In the genomic region with DNA sequence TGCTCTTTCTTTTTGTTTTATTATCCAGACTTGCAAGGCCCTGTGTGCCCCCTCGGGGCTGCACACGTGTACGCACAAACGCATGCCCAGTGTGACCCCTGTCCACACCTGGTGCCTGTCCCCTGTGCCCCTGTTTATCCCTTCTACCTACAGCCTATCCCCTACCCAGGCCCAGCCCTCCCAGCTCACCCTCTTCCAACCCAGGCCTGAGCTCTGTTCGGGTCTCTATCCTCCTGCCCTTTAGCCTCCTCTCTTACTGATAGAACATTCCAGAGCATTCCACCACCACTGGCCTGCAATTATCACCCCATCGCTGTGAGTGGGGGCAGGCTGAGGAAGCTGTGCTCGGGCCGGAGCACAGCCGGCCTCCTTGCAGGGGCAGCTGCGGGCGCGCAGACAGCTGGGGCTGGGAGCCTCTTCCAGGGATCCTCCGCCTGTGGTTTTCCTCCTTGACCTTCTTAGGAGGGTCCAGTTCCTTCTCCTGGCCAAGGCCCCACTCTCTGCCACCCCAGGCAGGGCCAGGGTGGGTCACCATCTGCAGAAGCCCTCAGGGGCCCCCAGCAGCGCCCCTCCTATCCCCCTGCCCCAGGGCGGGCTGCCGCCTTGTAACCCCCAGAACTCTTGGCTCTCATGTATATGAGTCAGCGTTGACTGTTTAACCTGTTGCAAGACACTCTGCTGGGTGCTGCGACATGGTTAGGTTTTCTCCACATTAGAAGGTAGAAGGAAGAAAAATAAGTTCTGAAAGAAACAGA, we compare ENCODE assay signal across 11 cellular contexts. TPM values are rescaled to one million over a fixed set of nuclear protein-coding genes. Genes with fewer than 3 reads are reported as not detected.
DNase-seq lines count a peak whose midpoint lies in the region; ATAC-seq and TF ChIP-seq lines count a peak whose summit lies in the region.
"Had no signal": no experiment of that assay in that cellular context is flagged by ENCODE, and none has a peak within 500 bp of the region (broad histone marks: within the 10 kb centered on the region; RNA-seq: fewer than 3 reads in every experiment).

No MANE protein-coding gene starts in this region.

- peak; percentile 74 for DNase-seq in GM23248
- DNase-seq in SJCRH30, result peak; percentile 35 to 38
- DNase-seq in left cardiac atrium, result peak; percentile 27
- peak; percentile 70 for DNase-seq in skeletal muscle cell (ENCODE audit: low read depth)
- no peak for DNase-seq in HEK293T (ENCODE audit: extremely low spot score)
- no peak for DNase-seq in Ammon's horn (ENCODE audit: low spot score)
- no peak for DNase-seq in activated CD4-positive, alpha-beta memory T cell treated with anti-CD3 and anti-CD28 coated beads, Interleukin-2, amount 10 ng/mL, durations not matched to agents 7 days and 5 days
- no peak for DNase-seq in NCI-H2196 treated with DMSO at 0.1 percent for 48 hours (lab: John Stamatoyannopoulos, UW; ENCODE audit: unreplicated experiment)
- DNase-seq: NCI-H1105 had no signal

- H3K36me3 ChIP-seq in GM23248 (ENCODE audit: low read depth) (no peaks in the 10 kb centered on the region), SJCRH30 (no peaks in the 10 kb centered on the region)
- H3K36me3 ChIP-seq: thoracic aorta had no signal

- ATAC-seq in left cardiac atrium, result peak; percentile 51 to 69

- POLR2A ChIA-PET in HEK293T (lab: Yijun Ruan, JAX), result no interaction called here
- POLR2A ChIA-PET in activated CD4-positive, alpha-beta memory T cell treated with anti-CD3 and anti-CD28 coated beads, Interleukin-2, amount 10 ng/mL, durations not matched to agents 7 days and 5 days (lab: Charles Lee), result no interaction called here

- H4K20me1 ChIP-seq in GM23248 (ENCODE audit: insufficient read depth), result no peaks in the 10 kb centered on the region

- no peaks in the 10 kb centered on the region for H3K4me1 Mint-ChIP-seq in activated CD4-positive, alpha-beta memory T cell treated with anti-CD3 and anti-CD28 coated beads, Interleukin-2, amount 10 ng/mL, durations not matched to agents 7 days and 5 days
- H3K4me1 Mint-ChIP-seq: activated T-helper 17 cell treated with anti-CD3 and anti-CD28 coated beads, Interleukin-2, amount 50 U/mL, for 72 hours had no signal

- no peaks in the 10 kb centered on the region for H3K9me2 ChIP-seq in GM23248 (ENCODE audit: insufficient read depth)

- H3F3A ChIP-seq in GM23248 (ENCODE audit: insufficient read depth), result no peaks in the 10 kb centered on the region

- H3K27me3 Mint-ChIP-seq in activated CD4-positive, alpha-beta memory T cell treated with anti-CD3 and anti-CD28 coated beads, Interleukin-2, amount 10 ng/mL, durations not matched to agents 7 days and 5 days, result no peaks in the 10 kb centered on the region
- H3K27me3 Mint-ChIP-seq: activated T-helper 17 cell treated with anti-CD3 and anti-CD28 coated beads, Interleukin-2, amount 50 U/mL, for 72 hours had no signal

- WGBS in GM23248 (ENCODE audit: low coverage in 1 of 2, low lambda C conversion rate in 2 of 2, missing lambda C conversion rate in 2 of 2), 2 experiments, result 47 to 51% methylated on average over 18 of the region's 18 CpGs

- intact Hi-C loops in left cardiac atrium (cut with DNase I), result no loop called here

- CTCF ChIA-PET in HEK293T (lab: Yijun Ruan, JAX), result no interaction called here
- CTCF ChIA-PET in activated CD4-positive, alpha-beta memory T cell treated with anti-CD3 and anti-CD28 coated beads, Interleukin-2, amount 10 ng/mL, durations not matched to agents 7 days and 5 days (lab: Charles Lee), result interaction anchor here (0.7 kb wide), 1 partner anchor 1882 kb away, joined by 3 read pairs; no protein-coding TSS in a partner anchor

- H3K4me3 ChIP-seq in GM23248 (no peak overlapping the region), SJCRH30 (no peak overlapping the region), skeletal muscle cell (ENCODE audit: low read depth, low read length) (no peak overlapping the region)
- H3K4me3 ChIP-seq: thoracic aorta had no signal

- no peak overlapping the region for H3K9ac ChIP-seq in GM23248

- peaks cover 11% of the 10 kb centered on the region for H3K4me1 ChIP-seq in GM23248 (ENCODE audit: insufficient read depth)
- peaks cover 5% of the 10 kb centered on the region for H3K4me1 ChIP-seq in SJCRH30

- no peak overlapping the region for H3K27ac ChIP-seq in GM23248
- H3K27ac ChIP-seq in SJCRH30, result no peak overlapping the region
- H3K27ac ChIP-seq: thoracic aorta had no signal

- peak overlapping the region; percentile 46 for H3K4me2 ChIP-seq in GM23248 (ENCODE audit: unreplicated experiment)

- H3K27me3 ChIP-seq in GM23248 (replicated peaks; ENCODE audit: insufficient read depth) (peaks cover 4% of the 10 kb centered on the region; the same call in 1 of the 2 replicates), SJCRH30 (0 out of 2 replicates have a peak, but pooled peaks cover 4% of the 10 kb centered on the region)

- in situ Hi-C loops in GM23248 (cut with MboI), result no loop called here

- no peaks in the 10 kb centered on the region for H3K36me3 Mint-ChIP-seq in activated CD4-positive, alpha-beta memory T cell treated with anti-CD3 and anti-CD28 coated beads, Interleukin-2, amount 10 ng/mL, durations not matched to agents 7 days and 5 days (ENCODE audit: low read depth)

- H3K9me3 Mint-ChIP-seq in activated CD4-positive, alpha-beta memory T cell treated with anti-CD3 and anti-CD28 coated beads, Interleukin-2, amount 10 ng/mL, durations not matched to agents 7 days and 5 days, result no peaks in the 10 kb centered on the region
- H3K9me3 Mint-ChIP-seq: activated T-helper 17 cell treated with anti-CD3 and anti-CD28 coated beads, Interleukin-2, amount 50 U/mL, for 72 hours had no signal

- 0 out of 2 replicates have a peak overlapping the region, but pooled peaks have one; percentile 54 for H2AFZ ChIP-seq in GM23248

- no peak overlapping the region for H3K4me3 Mint-ChIP-seq in activated CD4-positive, alpha-beta memory T cell treated with anti-CD3 and anti-CD28 coated beads, Interleukin-2, amount 10 ng/mL, durations not matched to agents 7 days and 5 days
- H3K4me3 Mint-ChIP-seq: activated T-helper 17 cell treated with anti-CD3 and anti-CD28 coated beads, Interleukin-2, amount 50 U/mL, for 72 hours had no signal

- H3K27ac Mint-ChIP-seq in activated CD4-positive, alpha-beta memory T cell treated with anti-CD3 and anti-CD28 coated beads, Interleukin-2, amount 10 ng/mL, durations not matched to agents 7 days and 5 days, result no peak overlapping the region
- H3K27ac Mint-ChIP-seq: activated T-helper 17 cell treated with anti-CD3 and anti-CD28 coated beads, Interleukin-2, amount 50 U/mL, for 72 hours had no signal

- H3K79me2 ChIP-seq in GM23248 (ENCODE audit: insufficient read depth), result no peaks in the 10 kb centered on the region

- no peaks in the 10 kb centered on the region for H3K9me3 ChIP-seq in GM23248 (ENCODE audit: low read depth)
- H3K9me3 ChIP-seq in SJCRH30 (replicated peaks), result no peaks in the 10 kb centered on the region
- H3K9me3 ChIP-seq: thoracic aorta had no signal

TF ChIP-seq in HEK293T, 16 proteins besides CTCF, POLR2A, EP300 and RAD21:
- no peak for TF ChIP-seq TARDBP (IDR thresholded peaks at IDR 0.05)
- TF ChIP-seq FOXM1 (IDR thresholded peaks at IDR 0.05; ENCODE audit: borderline replicate concordance), result no peak
- TF ChIP-seq NFRKB (IDR thresholded peaks at IDR 0.05), result no peak
- no peak for TF ChIP-seq HDGF (IDR thresholded peaks at IDR 0.05; ENCODE audit: borderline replicate concordance)
- TF ChIP-seq ELF4 (IDR thresholded peaks at IDR 0.05), result no peak
- TF ChIP-seq ARNT (IDR thresholded peaks at IDR 0.05), result no peak
- TF ChIP-seq L3MBTL2 (conservative IDR thresholded peaks at IDR 0.05), result no peak
- no peak for TF ChIP-seq SP1 (IDR thresholded peaks at IDR 0.05)
- TF ChIP-seq BHLHE40 (IDR thresholded peaks at IDR 0.05; ENCODE audit: borderline replicate concordance), result no peak
- no peak for TF ChIP-seq CTBP1 (IDR thresholded peaks at IDR 0.05; ENCODE audit: borderline replicate concordance)
- TF ChIP-seq SUZ12 (IDR thresholded peaks at IDR 0.05), result no peak
- no peak for TF ChIP-seq FOXA1 (IDR thresholded peaks at IDR 0.05)
- TF ChIP-seq ZNF384 (IDR thresholded peaks at IDR 0.05), result no peak
- TF ChIP-seq, protein P1, sequence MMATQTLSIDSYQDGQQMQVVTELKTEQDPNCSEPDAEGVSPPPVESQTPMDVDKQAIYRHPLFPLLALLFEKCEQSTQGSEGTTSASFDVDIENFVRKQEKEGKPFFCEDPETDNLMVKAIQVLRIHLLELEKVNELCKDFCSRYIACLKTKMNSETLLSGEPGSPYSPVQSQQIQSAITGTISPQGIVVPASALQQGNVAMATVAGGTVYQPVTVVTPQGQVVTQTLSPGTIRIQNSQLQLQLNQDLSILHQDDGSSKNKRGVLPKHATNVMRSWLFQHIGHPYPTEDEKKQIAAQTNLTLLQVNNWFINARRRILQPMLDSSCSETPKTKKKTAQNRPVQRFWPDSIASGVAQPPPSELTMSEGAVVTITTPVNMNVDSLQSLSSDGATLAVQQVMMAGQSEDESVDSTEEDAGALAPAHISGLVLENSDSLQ (IDR thresholded peaks at IDR 0.05), result no peak
- no peak for TF ChIP-seq FOXK2 (IDR thresholded peaks at IDR 0.05)
TF ChIP-seq in HEK293T: peak in this region for 0.

RNA-seq across cellular contexts. Expression of gene KCNQ1OT1, which starts 41.8 kb away (rescaled TPM):
- 0.86 and 1.1 TPM in 2 replicates for total RNA-seq in GM23248 (2014; rRNA removed; shearing (Covaris generic))
- polyA plus RNA-seq in GM23248 (2016; fragmentation: Nextera tagmentation; extraction: Ambion mirVana), result 0.28 and 0.49 TPM in 2 replicates
- total RNA-seq in SJCRH30 (2014; rRNA removed; shearing (Covaris generic)), result 8.5 and 12.3 TPM in 2 replicates
- under 1 TPM; 0.59 to 0.81 TPM for total RNA-seq in left cardiac atrium
- under 1 TPM; 0.25 to 0.28 TPM for total RNA-seq in activated CD4-positive, alpha-beta memory T cell treated with anti-CD3 and anti-CD28 coated beads, Interleukin-2, amount 10 ng/mL, durations not matched to agents 7 days and 5 days

Comparison
In these comparisons a context has a peak if more than half of its experiments do, and no peak if none do; other contexts are left out.
1. DNase-seq: peak in GM23248 (single experiment), SJCRH30 (2 of 2), left cardiac atrium (single experiment) and skeletal muscle cell (single experiment); none in HEK293T (single experiment), Ammon's horn (single experiment), activated CD4-positive, alpha-beta memory T cell treated with anti-CD3 and anti-CD28 coated beads, Interleukin-2, amount 10 ng/mL, durations not matched to agents 7 days and 5 days (single experiment) and NCI-H2196 treated with DMSO at 0.1 percent for 48 hours (single experiment).